Comparison of ENCODE assay signal across 17 cellular contexts in the genomic region with DNA sequence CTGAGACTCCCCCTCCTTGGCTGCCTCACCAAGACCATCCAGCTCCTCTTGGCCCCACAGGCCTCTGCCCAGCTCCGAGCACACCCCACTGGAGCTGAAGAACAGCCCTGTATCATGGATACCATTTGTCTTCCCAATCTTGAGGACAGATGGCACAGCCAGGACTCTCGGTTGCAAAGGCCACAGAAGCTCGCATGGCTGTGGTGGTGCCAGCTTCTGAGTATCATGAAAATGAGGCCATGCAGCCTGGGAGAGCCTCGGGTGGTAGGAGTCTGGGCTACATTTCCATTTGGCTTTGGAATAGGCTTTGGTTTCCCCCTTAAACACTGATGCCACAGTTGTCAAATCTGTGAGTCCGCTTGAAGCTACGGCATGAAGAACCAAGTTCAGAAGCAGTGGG.
DNase-seq lines count a peak whose midpoint lies in the region; ATAC-seq and TF ChIP-seq lines count a peak whose summit lies in the region.
"Had no signal": no experiment of that assay in that cellular context is flagged by ENCODE, and none has a peak within 500 bp of the region (broad histone marks: within the 10 kb centered on the region; RNA-seq: fewer than 3 reads in every experiment).

No MANE protein-coding gene starts in this region.

- H3K9me3 Mint-ChIP-seq in endodermal cell, result no peaks in the 10 kb centered on the region
- H3K9me3 Mint-ChIP-seq: CD8-positive, alpha-beta memory T cell; HFFc6 had no signal

- H3K4me3 ChIP-seq in heart right ventricle (no peak overlapping the region), endodermal cell (ENCODE audit: low read length) (no peak overlapping the region), spleen (no peak overlapping the region), dorsolateral prefrontal cortex (no peak overlapping the region), right lobe of liver (no peak overlapping the region)
- H3K4me3 ChIP-seq: K562 had no signal

- DNase-seq in cardiac septum (ENCODE audit: low spot score) (peak; percentile 54), heart right ventricle (no peak), endodermal cell (peak; percentile 28), spleen (peak; percentile 30), dorsolateral prefrontal cortex (no peak), right lobe of liver (no peak)
- DNase-seq: C1 segment of cervical spinal cord; CD8-positive, alpha-beta memory T cell; DMS 273 treated with DMSO at 0.1 percent for 48 hours; DND-41; GOT3; HFFc6; IMR-90 had no signal

- intact Hi-C loops in cardiac septum (cut with DNase I) (no loop called here), heart right ventricle (cut with DNase I) (no loop called here), spleen (cut with DNase I; ENCODE audit: low total_unique reads) (no loop called here), dorsolateral prefrontal cortex (cut with DNase I) (no loop called here), right lobe of liver (cut with DNase I) (loop anchor here in 1 of 2 donors (10.0 kb wide), 1 partner anchor 334 kb away; no protein-coding TSS in a partner anchor)

- H3K36me3 ChIP-seq in heart right ventricle (peaks cover 0 to 7% (median 0%) of the 10 kb centered on the region in 9 donors), endodermal cell (ENCODE audit: control insufficient read depth, insufficient read depth, low read length) (no peaks in the 10 kb centered on the region), spleen (no peaks in the 10 kb centered on the region), right lobe of liver (no peaks in the 10 kb centered on the region)

- TF ChIP-seq CTCF in heart right ventricle (IDR thresholded peaks at IDR 0.05) (no peak), endodermal cell (conservative IDR thresholded peaks at IDR 0.05) (no peak), spleen (IDR thresholded peaks at IDR 0.05 in 8 of 11, conservative IDR thresholded peaks at IDR 0.05 in 3 of 11) (no peak), dorsolateral prefrontal cortex (IDR thresholded peaks at IDR 0.05 in 54 of 56, conservative IDR thresholded peaks at IDR 0.05 in 2 of 56; ENCODE audit: low read depth in 1 of 56, partially characterized antibody in 56 of 56) (no peak), right lobe of liver (IDR thresholded peaks at IDR 0.05) (no peak)

- H3K9ac ChIP-seq in endodermal cell (ENCODE audit: extremely low read depth, low read length, poor library complexity, severe bottlenecking), result no peak overlapping the region

- no peak overlapping the region for H3K27ac ChIP-seq in heart right ventricle
- H3K27ac ChIP-seq in endodermal cell (ENCODE audit: low read depth, low read length), result no peak overlapping the region
- H3K27ac ChIP-seq in spleen, result no peak overlapping the region
- H3K27ac ChIP-seq in dorsolateral prefrontal cortex, result no peak overlapping the region
- no peak overlapping the region for H3K27ac ChIP-seq in right lobe of liver
- H3K27ac ChIP-seq: 22Rv1 had no signal

- peaks cover 14% of the 10 kb centered on the region for H3K36me3 Mint-ChIP-seq in endodermal cell (ENCODE audit: low read depth)
- H3K36me3 Mint-ChIP-seq: CD4-positive, CD25-positive, alpha-beta regulatory T cell; CD8-positive, alpha-beta memory T cell had no signal

- H3K27ac Mint-ChIP-seq in endodermal cell, result no peak overlapping the region
- H3K27ac Mint-ChIP-seq: CD8-positive, alpha-beta memory T cell; HFFc6 had no signal

- H3K9me3 ChIP-seq in heart right ventricle (no peaks in the 10 kb centered on the region), endodermal cell (ENCODE audit: control insufficient read depth, low read length) (no peaks in the 10 kb centered on the region), spleen (no peaks in the 10 kb centered on the region), right lobe of liver (no peaks in the 10 kb centered on the region)

- peaks cover 0 to 7% (median 0%) of the 10 kb centered on the region in 9 donors for H3K4me1 ChIP-seq in heart right ventricle
- H3K4me1 ChIP-seq in endodermal cell (ENCODE audit: control insufficient read depth, insufficient read depth, low read length), result no peaks in the 10 kb centered on the region
- H3K4me1 ChIP-seq in spleen, result peaks cover 6 to 19% (median 9%) of the 10 kb centered on the region in 6 donors
- peaks cover 0 to 6% (median 0%) of the 10 kb centered on the region in 4 donors for H3K4me1 ChIP-seq in right lobe of liver

- peaks cover 29% of the 10 kb centered on the region for H3K27me3 Mint-ChIP-seq in endodermal cell (ENCODE audit: insufficient read depth)

- H3K4me1 Mint-ChIP-seq in endodermal cell, result peaks cover 2% of the 10 kb centered on the region

- 76 to 85% methylated on average over 6 of the region's 6 CpGs for whole genome bisulfite sequencing in heart right ventricle, 2 donors
- WGBS in endodermal cell (ENCODE audit: insufficient coverage in 1 of 2, insufficient read length in 1 of 2), 2 experiments, result 86 to 98% methylated on average over 5 to 6 of the region's 6 CpGs
- WGBS in spleen, 5 donors, result 75 to 91% (median 83%) methylated on average over 3 to 6 of the region's 6 CpGs
- WGBS in right lobe of liver (ENCODE audit: insufficient coverage, low coverage, low lambda C conversion rate, missing lambda C conversion rate), result 47% methylated on average over 4 of the region's 6 CpGs

- H3K27me3 ChIP-seq in heart right ventricle, result peaks cover 0 to 43% (median 7%) of the 10 kb centered on the region in 7 donors
- peaks cover 29% of the 10 kb centered on the region for H3K27me3 ChIP-seq in endodermal cell (ENCODE audit: control insufficient read depth, insufficient read depth, low read length, poor library complexity, severe bottlenecking)
- H3K27me3 ChIP-seq in spleen (replicated peaks in 1 of 7), result peaks cover 3 to 50% (median 26%) of the 10 kb centered on the region in 7 donors
- H3K27me3 ChIP-seq in dorsolateral prefrontal cortex, result peaks cover 0 to 10% (median 0%) of the 10 kb centered on the region in 45 donors
- H3K27me3 ChIP-seq in right lobe of liver, result no peaks in the 10 kb centered on the region

- no peak for ATAC-seq in heart right ventricle
- no peak for ATAC-seq in right lobe of liver
- no peak for ATAC-seq in HG03457 (IDR thresholded peaks at IDR 0.05; ENCODE audit: unreplicated experiment)

- no peak overlapping the region for H3K4me3 Mint-ChIP-seq in endodermal cell
- H3K4me3 Mint-ChIP-seq: HFFc6 had no signal

- TF ChIP-seq POLR2A in spleen (IDR thresholded peaks at IDR 0.05) (no peak), right lobe of liver (IDR thresholded peaks at IDR 0.05) (no peak)

Comparison
In these comparisons a context has a peak if more than half of its experiments do, and no peak if none do; other contexts are left out.
1. DNase-seq: peak in cardiac septum (single experiment), endodermal cell (single experiment) and spleen (single experiment); none in heart right ventricle (0 of 2), dorsolateral prefrontal cortex (0 of 10) and right lobe of liver (0 of 3).